ENCODE assay signal across 9 cellular contexts in genomic region chr3:161423911-161424522, GRCh38. TPM values are rescaled to one million over a fixed set of nuclear protein-coding genes. Genes with fewer than 3 reads are reported as not detected.
A peak's percentile ranks its signal among the peaks of the same experiment; 100 is the strongest.
DNase-seq lines count a peak whose midpoint lies in the region; ATAC-seq, FAIRE-seq and TF ChIP-seq lines count a peak whose summit lies in the region.
"Had no signal": no experiment of that assay in that cellular context is flagged by ENCODE, and none has a peak within 500 bp of the region (broad histone marks: within the 10 kb centered on the region; RNA-seq: fewer than 3 reads in every experiment).

No MANE protein-coding gene starts in this region.

- peak; percentile 16; the same call in 1 of the 2 replicates for ATAC-seq in PC-3

- no peaks in the 10 kb centered on the region for H3K36me3 ChIP-seq in PC-3 (ENCODE audit: low read depth, low read length)

- H3F3A ChIP-seq in PC-3 (ENCODE audit: low read length, unreplicated experiment): no peaks in the 10 kb centered on the region

- peaks cover 17% of the 10 kb centered on the region for H3K79me2 ChIP-seq in PC-3 (ENCODE audit: low read length)

- no TSS peak for BruUV-seq in PC-3 (replicated peaks; lab: Mats Ljungman, UMichigan)

- no peaks in the 10 kb centered on the region for H3K9me3 Mint-ChIP-seq in neural crest cell
- H3K9me3 Mint-ChIP-seq in activated naive CD8-positive, alpha-beta T cell treated with anti-CD3 and anti-CD28 coated beads for 36 hours: no peaks in the 10 kb centered on the region
- H3K9me3 Mint-ChIP-seq: central memory CD8-positive, alpha-beta T cell had no signal

- POLR2A ChIA-PET in AG04449 (lab: Yijun Ruan, JAX) (no interaction called here), PC-3 (lab: Charles Lee; ENCODE audit: unreplicated experiment) (interaction anchor here (0.8 to 0.9 kb wide), 2 partner anchors 52 to 1495 kb away, joined by 3 to 5 read pairs; no protein-coding TSS in a partner anchor)

- H2AFZ ChIP-seq in PC-3 (ENCODE audit: low read length): no peak overlapping the region

- no peaks in the 10 kb centered on the region for H3K9me2 ChIP-seq in PC-3 (replicated peaks; ENCODE audit: low read length)

- H3K9me3 ChIP-seq in PC-3 (ENCODE audit: low read length): no peaks in the 10 kb centered on the region

- intact Hi-C loops in PC-3 (cut with micrococcal nuclease): loop anchor here (1.0 to 5.0 kb wide), 9 partner anchors 15 to 847 kb away; partner anchors contain the start of gene NMD3

- peak overlapping the region; percentile 79 for H3K27ac Mint-ChIP-seq in neural crest cell (ENCODE audit: unreplicated experiment)
- no peak overlapping the region for H3K27ac Mint-ChIP-seq in activated naive CD8-positive, alpha-beta T cell treated with anti-CD3 and anti-CD28 coated beads for 36 hours

- no peaks in the 10 kb centered on the region for H3K36me3 Mint-ChIP-seq in neural crest cell (ENCODE audit: low read depth)
- H3K36me3 Mint-ChIP-seq in activated naive CD8-positive, alpha-beta T cell treated with anti-CD3 and anti-CD28 coated beads for 36 hours: no peaks in the 10 kb centered on the region

- TF ChIP-seq CTCF in AG04449 (IDR thresholded peaks at IDR 0.05; ENCODE audit: insufficient read depth, low read length, missing control alignments) (peak; percentile 30), PC-3 (conservative IDR thresholded peaks at IDR 0.05; ENCODE audit: low read depth, low read length) (peak; percentile 77), neural crest cell (conservative IDR thresholded peaks at IDR 0.05) (peak; percentile 94)

- H3K4me1 ChIP-seq in PC-3 (ENCODE audit: insufficient read depth, low read length): peaks cover 51% of the 10 kb centered on the region

- no peak overlapping the region for H3K4me3 Mint-ChIP-seq in neural crest cell
- H3K4me3 Mint-ChIP-seq in activated naive CD8-positive, alpha-beta T cell treated with anti-CD3 and anti-CD28 coated beads for 36 hours: no peak overlapping the region
- H3K4me3 Mint-ChIP-seq: central memory CD8-positive, alpha-beta T cell had no signal

- H3K4me2 ChIP-seq in PC-3 (ENCODE audit: low read length): no peak overlapping the region

- H3K27ac ChIP-seq in PC-3 (ENCODE audit: low read length): peak overlapping the region; percentile 96

- DNase-seq in AG04449 (ENCODE audit: low read depth, low spot score): no peak
- DNase-seq in GM18507 (ENCODE audit: extremely low spot score, insufficient read length, low read depth): peak; percentile 5
- DNase-seq in HT1080 (ENCODE audit: low read depth): peak; percentile 54
- DNase-seq in PC-3: peak; percentile 86
- DNase-seq in epidermal melanocyte (ENCODE audit: insufficient read length, low spot score): peak; percentile 34
- DNase-seq in neural crest cell (ENCODE audit: low read depth, low spot score): no peak
- DNase-seq in activated naive CD8-positive, alpha-beta T cell treated with anti-CD3 and anti-CD28 coated beads for 36 hours: no peak
- DNase-seq in stimulated activated CD4-positive, alpha-beta T cell treated with anti-CD3 and anti-CD28 coated beads, Interleukin-1b, Interleukin-23, amount 100 ng/mL, for 48 hours: no peak

- CTCF ChIA-PET in AG04449 (lab: Yijun Ruan, JAX) (interaction anchor here (0.6 to 4.9 kb wide), 4 partner anchors 15 to 152 kb away, joined by 3 to 41 read pairs (median 12); no protein-coding TSS in a partner anchor), PC-3 (lab: Charles Lee) (interaction anchor here (1.0 kb wide), 1 partner anchor 328 kb away, joined by 3 read pairs; no protein-coding TSS in a partner anchor)

- no peaks in the 10 kb centered on the region for H4K20me1 ChIP-seq in PC-3 (ENCODE audit: low read length)

- no peaks in the 10 kb centered on the region for H3K27me3 ChIP-seq in PC-3 (ENCODE audit: low read length)

- H3K4me1 Mint-ChIP-seq in neural crest cell: peaks cover 24% of the 10 kb centered on the region
- no peaks in the 10 kb centered on the region for H3K4me1 Mint-ChIP-seq in activated naive CD8-positive, alpha-beta T cell treated with anti-CD3 and anti-CD28 coated beads for 36 hours
- H3K4me1 Mint-ChIP-seq: central memory CD8-positive, alpha-beta T cell had no signal

- H3K9ac ChIP-seq in PC-3 (ENCODE audit: low read length): peak overlapping the region; percentile 90

- H3K27me3 Mint-ChIP-seq in neural crest cell (ENCODE audit: low read depth): no peaks in the 10 kb centered on the region
- H3K27me3 Mint-ChIP-seq in activated naive CD8-positive, alpha-beta T cell treated with anti-CD3 and anti-CD28 coated beads for 36 hours: no peaks in the 10 kb centered on the region
- H3K27me3 Mint-ChIP-seq: central memory CD8-positive, alpha-beta T cell had no signal

- peak; percentile 59 for FAIRE-seq in GM18507 (lab: Jason Lieb, UNC)

- H3K4me3 ChIP-seq in AG04449 (ENCODE audit: low read depth, low read length): no peak overlapping the region
- H3K4me3 ChIP-seq in PC-3 (ENCODE audit: low read length): no peak overlapping the region

RNA-seq across cellular contexts. Expression of gene SPTSSB, which starts 52.7 kb away (rescaled TPM):
- total RNA-seq in HT1080 (2014; rRNA removed; shearing (Covaris generic)): 0.23 TPM in 1 of 2 replicates, not detected in the other
- polyA plus RNA-seq in HT1080 (2015; cell fraction: cytosol; rRNA removed): 0.02 TPM in 1 of 2 replicates, not detected in the other
- polyA plus RNA-seq in HT1080 (2015; cell fraction: nucleus; rRNA removed): not detected in 2 replicates
- 78.0 and 144 TPM in 2 replicates for total RNA-seq in PC-3 (2014; rRNA removed)
- 0.20 and 0.42 TPM in 2 replicates for total RNA-seq in neural crest cell
- not detected for total RNA-seq in activated naive CD8-positive, alpha-beta T cell treated with anti-CD3 and anti-CD28 coated beads for 36 hours

Comparison
In these comparisons a context has a peak if more than half of its experiments do, and no peak if none do; other contexts are left out.
1. DNase-seq: peak in GM18507 (single experiment), HT1080 (single experiment), PC-3 (single experiment) and epidermal melanocyte (single experiment); none in AG04449 (single experiment), neural crest cell (single experiment), activated naive CD8-positive, alpha-beta T cell treated with anti-CD3 and anti-CD28 coated beads for 36 hours (single experiment) and stimulated activated CD4-positive, alpha-beta T cell treated with anti-CD3 and anti-CD28 coated beads, Interleukin-1b, Interleukin-23, amount 100 ng/mL, for 48 hours (single experiment).
2. CTCF ChIP-seq: peak in every context shown above with its lines; median percentile 94 in neural crest cell; 77 in PC-3; 30 in AG04449.
3. RNA of gene SPTSSB, which starts 52.7 kb away (total RNA-seq): 78.0 to 144 TPM in PC-3; 0.20 to 0.42 TPM in neural crest cell, 0.23 TPM in HT1080 and not detected in activated naive CD8-positive, alpha-beta T cell treated with anti-CD3 and anti-CD28 coated beads for 36 hours; every median in the first group is over 10 times any median in the second.